In genomic region chr1:66415830-66416229, GRCh38 we compare ENCODE assay signal across 21 cellular contexts.
"Had no signal": no experiment of that assay in that cellular context is flagged by ENCODE, and none has a peak within 500 bp of the region (broad histone marks: within the 10 kb centered on the region; RNA-seq: fewer than 3 reads in every experiment).

No MANE protein-coding gene starts in this region.

- H3K27ac ChIP-seq: brain microvascular endothelial cell, esophagus squamous epithelium, hepatocyte, parathyroid adenoma, sigmoid colon, thyroid gland, uterus had no signal

- ATAC-seq: activated CD8-positive, alpha-beta T cell treated with anti-CD3 and anti-CD28 coated beads for 36 hours; activated T-cell treated with anti-CD3 and anti-CD28 coated beads, Interleukin-2, amount 50 U/mL, for 72 hours; naive thymus-derived CD8-positive, alpha-beta T cell; WTC11 had no signal

- DNase-seq: activated CD4-positive, alpha-beta T cell treated with anti-CD3 and anti-CD28 coated beads for 48 hours; activated CD8-positive, alpha-beta memory T cell treated with anti-CD3 and anti-CD28 coated beads, Interleukin-2, amount 50 U/mL, for 4 hours; activated CD8-positive, alpha-beta T cell treated with anti-CD3 and anti-CD28 coated beads for 36 hours; activated gamma-delta T cell treated with Interleukin-2 at 50 U/mL for 16 hours; activated T-cell treated with anti-CD3 and anti-CD28 coated beads, Interleukin-2, amount 50 U/mL, for 72 hours; amygdala; brain microvascular endothelial cell; cortex of kidney; effector CD4-positive, alpha-beta T cell; esophagus squamous epithelium; islet precursor cell; naive thymus-derived CD8-positive, alpha-beta T cell; sigmoid colon; spleen; stimulated activated CD4-positive, alpha-beta T cell treated with anti-CD3 and anti-CD28 coated beads, Interleukin-1b, Interleukin-23, amount 100 ng/mL, for 48 hours; T1000; thyroid gland; uterus had no signal

- H3K4me3 ChIP-seq: esophagus squamous epithelium, hepatocyte, sigmoid colon, spleen, thyroid gland, uterus had no signal
